In the genomic region with DNA sequence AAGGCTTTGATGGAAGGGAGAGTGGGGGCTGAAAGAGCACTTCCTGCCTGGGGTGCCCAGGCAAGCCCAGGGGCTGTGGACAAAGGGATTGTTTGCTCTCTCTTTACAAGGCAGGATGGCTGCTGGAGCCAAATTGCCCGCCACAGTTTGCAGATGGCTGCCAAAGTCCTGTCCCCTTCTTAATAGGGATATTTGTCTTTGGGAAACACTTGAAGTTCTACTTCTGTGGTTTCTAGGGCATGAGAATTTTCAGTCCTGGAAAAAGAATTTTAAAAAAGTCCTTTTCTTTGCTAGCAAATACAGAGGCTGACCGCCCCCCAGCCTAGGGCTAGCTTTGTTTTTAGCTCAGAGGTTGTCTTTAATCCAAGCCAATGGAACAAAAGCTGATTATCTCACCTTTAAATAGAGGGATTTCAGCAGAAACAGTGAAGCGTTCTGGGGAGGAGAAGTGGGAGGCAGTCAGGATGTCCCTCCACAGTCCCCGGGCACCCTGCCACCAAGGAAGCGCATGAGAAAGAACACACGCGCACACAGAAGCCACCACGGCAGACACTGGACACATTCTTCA, we compare ENCODE assay signal across 15 cellular contexts.
DNase-seq lines count a peak whose midpoint lies in the region; ATAC-seq and TF ChIP-seq lines count a peak whose summit lies in the region.
"Had no signal": no experiment of that assay in that cellular context is flagged by ENCODE, and none has a peak within 500 bp of the region (broad histone marks: within the 10 kb centered on the region; RNA-seq: fewer than 3 reads in every experiment).

No MANE protein-coding gene starts in this region.

- peak overlapping the region; percentile 44 for H3K27ac Mint-ChIP-seq in nephron progenitor cell
- H3K27ac Mint-ChIP-seq: activated T-cell treated with anti-CD3 and anti-CD28 coated beads, Interleukin-2, amount 50 U/mL, for 72 hours; HFFc6; immature natural killer cell had no signal

- no peaks in the 10 kb centered on the region for H4K20me1 ChIP-seq in smooth muscle cell (ENCODE audit: low read depth)

- H3K4me3 Mint-ChIP-seq in nephron progenitor cell: no peak overlapping the region
- H3K4me3 Mint-ChIP-seq: activated T-cell treated with anti-CD3 and anti-CD28 coated beads, Interleukin-2, amount 50 U/mL, for 72 hours; HFFc6; immature natural killer cell; naive B cell had no signal

- TF ChIP-seq CTCF in nephron progenitor cell (IDR thresholded peaks at IDR 0.05) (no peak), smooth muscle cell (IDR thresholded peaks at IDR 0.05; ENCODE audit: borderline replicate concordance, insufficient read depth, poor library complexity, severe bottlenecking) (no peak)

- H3K79me2 ChIP-seq in smooth muscle cell (ENCODE audit: low read depth): no peaks in the 10 kb centered on the region

- H3K27ac ChIP-seq in caudate nucleus (ENCODE audit: low read depth, low read length) (peak overlapping the region; percentile 77), smooth muscle cell (ENCODE audit: low read depth) (no peak overlapping the region)
- H3K27ac ChIP-seq: KMS-11 had no signal

- no peak overlapping the region for H2AFZ ChIP-seq in smooth muscle cell (ENCODE audit: low read depth)

- no peak overlapping the region for H3K4me2 ChIP-seq in smooth muscle cell
- H3K4me2 ChIP-seq: KMS-11 had no signal

- 87% methylated on average over 8 of the region's 8 CpGs for WGBS in smooth muscle cell (ENCODE audit: low lambda C conversion rate)

- H3K4me3 ChIP-seq in smooth muscle cell: no peak overlapping the region

- peaks cover 41% of the 10 kb centered on the region for H3K4me1 ChIP-seq in smooth muscle cell (ENCODE audit: low read depth)

- no peaks in the 10 kb centered on the region for H3K27me3 ChIP-seq in smooth muscle cell (ENCODE audit: low read depth)

- H3K36me3 ChIP-seq in smooth muscle cell (ENCODE audit: low read depth): no peaks in the 10 kb centered on the region

- no peaks in the 10 kb centered on the region for H3K4me1 Mint-ChIP-seq in nephron progenitor cell
- H3K4me1 Mint-ChIP-seq: immature natural killer cell, naive B cell had no signal

- no peaks in the 10 kb centered on the region for H3K36me3 Mint-ChIP-seq in nephron progenitor cell (ENCODE audit: low read depth)
- H3K36me3 Mint-ChIP-seq: immature natural killer cell had no signal

- ATAC-seq in GM18907 (IDR thresholded peaks at IDR 0.05; ENCODE audit: unreplicated experiment) (no peak), GM21360 (IDR thresholded peaks at IDR 0.05; ENCODE audit: unreplicated experiment) (no peak)
- ATAC-seq: activated T-cell treated with anti-CD3 and anti-CD28 coated beads, Interleukin-2, amount 50 U/mL, for 72 hours had no signal

- H3K27me3 Mint-ChIP-seq in nephron progenitor cell (ENCODE audit: low read depth, poor library complexity): no peaks in the 10 kb centered on the region
- H3K27me3 Mint-ChIP-seq: naive B cell had no signal

- DNase-seq in COLO829 (ENCODE audit: low spot score) (peak; percentile 56), NCI-H2081 treated with DMSO at 0.1 percent for 48 hours (lab: John Stamatoyannopoulos, UW) (peak; percentile 54), caudate nucleus (lab: John Stamatoyannopoulos, UW) (peak in 50 of 61 donors; percentile 23 to 91 (median 60)), nephron progenitor cell (no peak), smooth muscle cell (lab: John Stamatoyannopoulos, UW; ENCODE audit: unreplicated experiment) (no peak), AML-193 (lab: John Stamatoyannopoulos, UW) (no peak)
- DNase-seq: activated CD4-positive, CD25-positive, alpha-beta regulatory T cell treated with anti-CD3 and anti-CD28 coated beads, Interleukin-2, amount 50 U/mL, for 72 hours; activated T-cell treated with anti-CD3 and anti-CD28 coated beads, Interleukin-2, amount 50 U/mL, for 72 hours; HFFc6; immature natural killer cell; naive B cell; NCI-H524 treated with DMSO at 0.1 percent for 48 hours had no signal

- no peak overlapping the region for H3K9ac ChIP-seq in smooth muscle cell (ENCODE audit: low read depth)
- H3K9ac ChIP-seq: KMS-11 had no signal

- peaks cover 4% of the 10 kb centered on the region for H3K9me3 Mint-ChIP-seq in nephron progenitor cell
- H3K9me3 Mint-ChIP-seq: immature natural killer cell had no signal

- H3K9me3 ChIP-seq in smooth muscle cell (replicated peaks; ENCODE audit: low read depth): no peaks in the 10 kb centered on the region

- no peaks in the 10 kb centered on the region for H3F3A ChIP-seq in smooth muscle cell (ENCODE audit: low read depth)

Comparison
In these comparisons a context has a peak if more than half of its experiments do, and no peak if none do; other contexts are left out.
1. DNase-seq: peak in COLO829 (single experiment), NCI-H2081 treated with DMSO at 0.1 percent for 48 hours (single experiment) and caudate nucleus (50 of 61); none in nephron progenitor cell (single experiment), smooth muscle cell (single experiment) and AML-193 (0 of 2).